Comparison of ENCODE assay signal across 1 cellular context in genomic region chr4:99949034-99949998, GRCh38.
TF ChIP-seq lines count a peak whose summit lies in the region.

No MANE protein-coding gene starts in this region.

TF ChIP-seq in GM12878, 131 proteins besides CTCF, POLR2A, EP300 and RAD21 (continued from another document and continues in another):
- TF ChIP-seq E2F8 (IDR thresholded peaks at IDR 0.05; ENCODE audit: low read depth, partially characterized antibody) = no peak
- TF ChIP-seq SMARCA5 (IDR thresholded peaks at IDR 0.05) = peak; percentile 92
- no peak for TF ChIP-seq SIX5 (IDR thresholded peaks at IDR 0.05; ENCODE audit: low read depth, low read length, severe bottlenecking)
- no peak for TF ChIP-seq E2F4 (IDR thresholded peaks at IDR 0.05; ENCODE audit: low read depth, low read length)
- TF ChIP-seq NRF1 (conservative IDR thresholded peaks at IDR 0.05; ENCODE audit: low read depth, low read length) = no peak
- 0 out of 2 replicates have a peak, but pooled peaks have one; percentile 5 for TF ChIP-seq ASH2L (IDR thresholded peaks at IDR 0.05; ENCODE audit: borderline replicate concordance, low read depth)
- no peak for TF ChIP-seq BCLAF1 (IDR thresholded peaks at IDR 0.05)
- no peak for TF ChIP-seq FOXM1 (IDR thresholded peaks at IDR 0.05; ENCODE audit: low read depth, low read length)
- peak; percentile 34; the same call in 1 of the 2 replicates for TF ChIP-seq GATAD2B (conservative IDR thresholded peaks at IDR 0.05; ENCODE audit: low read depth)
- no peak for TF ChIP-seq SUZ12 (IDR thresholded peaks at IDR 0.05; ENCODE audit: unreplicated experiment)
- TF ChIP-seq PAX5 (IDR thresholded peaks at IDR 0.05; ENCODE audit: borderline replicate concordance, low read depth, low read length) = no peak
- no peak for TF ChIP-seq HSF1 (IDR thresholded peaks at IDR 0.05; ENCODE audit: low read depth, low read length)
- peak; percentile 64; the same call in 1 of the 2 replicates for TF ChIP-seq RB1 (IDR thresholded peaks at IDR 0.05; ENCODE audit: borderline replicate concordance)
- no peak for TF ChIP-seq MYB (IDR thresholded peaks at IDR 0.05; ENCODE audit: borderline replicate concordance, low read depth, low read length)
- TF ChIP-seq POLR2AphosphoS5 (IDR thresholded peaks at IDR 0.05; ENCODE audit: low read length) = peak; percentile 55; the same call in 1 of the 2 replicates
- TF ChIP-seq ZNF274 (IDR thresholded peaks at IDR 0.05; ENCODE audit: insufficient read depth, insufficient read length) = no peak
- no peak for TF ChIP-seq YBX1 (IDR thresholded peaks at IDR 0.05)
- peak; percentile 16 for TF ChIP-seq BCL3 (IDR thresholded peaks at IDR 0.05; ENCODE audit: borderline replicate concordance, insufficient read depth, low read depth, low read length, poor library complexity, severe bottlenecking)
- peak; percentile 72 for TF ChIP-seq SKIL (IDR thresholded peaks at IDR 0.05; ENCODE audit: low read depth, poor library complexity, severe bottlenecking)
- no peak for TF ChIP-seq ZZZ3 (IDR thresholded peaks at IDR 0.05; ENCODE audit: control insufficient read depth, insufficient read length, low read depth)
- TF ChIP-seq CHD1 (IDR thresholded peaks at IDR 0.05; ENCODE audit: low read depth, low read length) = peak; percentile 68
- TF ChIP-seq EED (IDR thresholded peaks at IDR 0.05; ENCODE audit: low read depth) = peak; percentile 40; the same call in 1 of the 2 replicates
- no peak for TF ChIP-seq HDAC6 (IDR thresholded peaks at IDR 0.05; ENCODE audit: unreplicated experiment)
- no peak for TF ChIP-seq PKNOX1 (IDR thresholded peaks at IDR 0.05)
- no peak; the same call in 1 of the 2 replicates for TF ChIP-seq PML (IDR thresholded peaks at IDR 0.05; ENCODE audit: low read length)
- no peak for TF ChIP-seq HCFC1 (IDR thresholded peaks at IDR 0.05; ENCODE audit: low read length)
- no peak for TF ChIP-seq PAX8 (IDR thresholded peaks at IDR 0.05)
- TF ChIP-seq ZBTB40 (IDR thresholded peaks at IDR 0.05; ENCODE audit: borderline replicate concordance) = no peak
- peak in 1 of 2 experiments; percentile 62; a peak in 1 of 4 replicates for TF ChIP-seq CEBPB (IDR thresholded peaks at IDR 0.05; ENCODE audit: borderline replicate concordance in 1 of 2, low read depth in 2 of 2, low read length in 2 of 2)
- TF ChIP-seq RELB (IDR thresholded peaks at IDR 0.05; ENCODE audit: low read depth) = peak; percentile 71; the same call in 1 of the 2 replicates
- no peak for TF ChIP-seq HDAC2 (IDR thresholded peaks at IDR 0.05)
- TF ChIP-seq BRCA1 (IDR thresholded peaks at IDR 0.05; ENCODE audit: low read depth, low read length) = no peak
- TF ChIP-seq SPI1 (IDR thresholded peaks at IDR 0.05; ENCODE audit: borderline replicate concordance, insufficient read depth, low read depth, low read length) = no peak
- TF ChIP-seq USF1 (IDR thresholded peaks at IDR 0.05; ENCODE audit: borderline replicate concordance, extremely low read length, insufficient read depth, low read depth, low read length) = no peak
- TF ChIP-seq CHD4 (IDR thresholded peaks at IDR 0.05) = no peak
- no peak for TF ChIP-seq IRF5 (IDR thresholded peaks at IDR 0.05; ENCODE audit: borderline replicate concordance)
- TF ChIP-seq SRF (IDR thresholded peaks at IDR 0.05; ENCODE audit: low read depth in 2 of 2, low read length in 2 of 2) = no peak
